11 cellular contexts compared by ENCODE assay signal in genomic region chr13:99626461-99627082, GRCh38. TPM values are rescaled to one million over a fixed set of nuclear protein-coding genes. Genes with fewer than 3 reads are reported as not detected.
DNase-seq lines count a peak whose midpoint lies in the region; ATAC-seq and TF ChIP-seq lines count a peak whose summit lies in the region.
"Had no signal": no experiment of that assay in that cellular context is flagged by ENCODE, and none has a peak within 500 bp of the region (broad histone marks: within the 10 kb centered on the region; RNA-seq: fewer than 3 reads in every experiment).

No MANE protein-coding gene starts in this region.

- peaks cover 0 to 47% (median 21%) of the 10 kb centered on the region in 7 donors for H3K4me1 Mint-ChIP-seq in naive thymus-derived CD4-positive, alpha-beta T cell

- H4K8ac ChIP-seq in IMR-90 (ENCODE audit: low read depth in 2 of 2, low read length in 2 of 2): no peak overlapping the region

- no peak overlapping the region for H2BK5ac ChIP-seq in IMR-90 (ENCODE audit: low read depth, low read length, poor library complexity, severe bottlenecking)

- H3K9me3 ChIP-seq in IMR-90 (ENCODE audit: control insufficient read depth, insufficient read depth, low read length): no peaks in the 10 kb centered on the region
- H3K9me3 ChIP-seq in naive thymus-derived CD4-positive, alpha-beta T cell (ENCODE audit: control insufficient read depth in 2 of 3, low read length in 3 of 3): no peaks in the 10 kb centered on the region

- H3K18ac ChIP-seq in IMR-90 (ENCODE audit: low read depth, low read length): no peak overlapping the region

- H3K79me1 ChIP-seq in IMR-90 (ENCODE audit: low read depth in 1 of 2, low read length in 2 of 2): no peaks in the 10 kb centered on the region

- H3K14ac ChIP-seq in IMR-90 (replicated peaks; ENCODE audit: low read depth, low read length): no peak overlapping the region

- peaks cover 18% of the 10 kb centered on the region for H3K27me3 ChIP-seq in IMR-90 (ENCODE audit: control insufficient read depth, insufficient read depth, low read length)
- no peaks in the 10 kb centered on the region for H3K27me3 ChIP-seq in naive thymus-derived CD4-positive, alpha-beta T cell (ENCODE audit: control insufficient read depth in 2 of 2, insufficient read depth in 2 of 2, low read length in 2 of 2)

- H3K9me1 ChIP-seq in IMR-90 (ENCODE audit: insufficient read depth, low read length): no peaks in the 10 kb centered on the region

- H3K27me3 Mint-ChIP-seq in naive thymus-derived CD4-positive, alpha-beta T cell: peaks cover 0 to 12% (median 0%) of the 10 kb centered on the region in 5 donors
- H3K27me3 Mint-ChIP-seq: stimulated activated naive CD8-positive, alpha-beta T cell treated with anti-CD3 and anti-CD28 coated beads, Interleukin-15, amount 100 ng/mL, for 72 hours had no signal

- H2BK20ac ChIP-seq in IMR-90 (ENCODE audit: low read depth, low read length): no peak overlapping the region

- 70% methylated on average over 2 of the region's 8 CpGs; no CpG with 5 or more reads in 1 of the 2 experiments for WGBS in IMR-90 (ENCODE audit: extremely low coverage in 2 of 2, insufficient read length in 1 of 2), 2 experiments

- CTCF ChIA-PET in AG04449 (lab: Yijun Ruan, JAX) (interaction anchor here (0.6 kb wide), 1 partner anchor 29 kb away, joined by 3 read pairs; no protein-coding TSS in a partner anchor), IMR-90 (lab: Yijun Ruan, JAX) (interaction anchor here (0.6 kb wide), 1 partner anchor 948 kb away, joined by 6 read pairs; no protein-coding TSS in a partner anchor)
- CTCF ChIA-PET in naive thymus-derived CD4-positive, alpha-beta T cell (lab: Charles Lee): no interaction called here

- intact Hi-C loops in IMR-90 (cut with micrococcal nuclease): no loop called here
- intact Hi-C loops in naive thymus-derived CD4-positive, alpha-beta T cell (cut with micrococcal nuclease): no loop called here

- no peak overlapping the region for H2AFZ ChIP-seq in IMR-90 (replicated peaks; ENCODE audit: low read length, poor library complexity)

- no peak overlapping the region for H2BK120ac ChIP-seq in IMR-90 (ENCODE audit: low read depth, low read length)

- no peaks in the 10 kb centered on the region for H4K20me1 ChIP-seq in IMR-90 (ENCODE audit: insufficient read depth, low read length)

- H2BK15ac ChIP-seq in IMR-90 (ENCODE audit: low read depth, low read length): no peak overlapping the region

- no peak overlapping the region for H3K9ac ChIP-seq in IMR-90 (ENCODE audit: low read depth, low read length)

- TF ChIP-seq RAD21 in IMR-90 (IDR thresholded peaks at IDR 0.05; ENCODE audit: low read length): no peak

- H3K9me3 Mint-ChIP-seq in naive thymus-derived CD4-positive, alpha-beta T cell: no peaks in the 10 kb centered on the region
- H3K9me3 Mint-ChIP-seq: stimulated activated naive CD8-positive, alpha-beta T cell treated with anti-CD3 and anti-CD28 coated beads, Interleukin-15, amount 100 ng/mL, for 72 hours; T-helper 1 cell treated with Interleukin-12 subunit alpha and Interleukin-12 subunit beta and Interleukin-4 antibody, amounts not matched to agents 30 μg/mL and 1 μg/mL, for 36 hours had no signal

- no peak overlapping the region for H3K56ac ChIP-seq in IMR-90 (ENCODE audit: extremely low read depth, insufficient read depth, low read length)

- H3K23ac ChIP-seq in IMR-90 (ENCODE audit: low read depth, low read length): no peak overlapping the region

- no peak overlapping the region for H2AK5ac ChIP-seq in IMR-90 (ENCODE audit: low read depth, low read length)

- H3K4me3 ChIP-seq in AG04449 (ENCODE audit: low read depth, low read length) (no peak overlapping the region), IMR-90 (ENCODE audit: insufficient read depth, low read depth, low read length) (no peak overlapping the region)
- no peak overlapping the region for H3K4me3 ChIP-seq in naive thymus-derived CD4-positive, alpha-beta T cell (ENCODE audit: low read length)

- in situ Hi-C loops in IMR-90 (cut with MboI; ENCODE audit: low sequenced_read_pairs): no loop called here
- in situ Hi-C loops in KBM-7 (cut with MboI; ENCODE audit: low pct_unique_long_range_greater_than_20kb, low sequenced_read_pairs): no loop called here

- H3K4me1 ChIP-seq in IMR-90 (ENCODE audit: control insufficient read depth, insufficient read depth, low read length): no peaks in the 10 kb centered on the region
- no peaks in the 10 kb centered on the region for H3K4me1 ChIP-seq in naive thymus-derived CD4-positive, alpha-beta T cell (ENCODE audit: control insufficient read depth in 2 of 2, insufficient read depth in 2 of 2, low read length in 2 of 2)

- ATAC-seq in IMR-90 (ENCODE audit: low read depth): peak; percentile 51
- ATAC-seq in naive thymus-derived CD4-positive, alpha-beta T cell: no peak
- ATAC-seq: stimulated activated naive CD8-positive, alpha-beta T cell treated with anti-CD3 and anti-CD28 coated beads, Interleukin-15, amount 100 ng/mL, for 72 hours had no signal

- peak overlapping the region in 1 of 10 donors; percentile 6 for H3K4me3 Mint-ChIP-seq in naive thymus-derived CD4-positive, alpha-beta T cell
- H3K4me3 Mint-ChIP-seq: T-helper 1 cell treated with Interleukin-12 subunit alpha and Interleukin-12 subunit beta and Interleukin-4 antibody, amounts not matched to agents 30 μg/mL and 1 μg/mL, for 36 hours had no signal

- H2AK9ac ChIP-seq in IMR-90 (replicated peaks; ENCODE audit: low read depth, low read length, poor library complexity): no peak overlapping the region

- H4K5ac ChIP-seq in IMR-90 (ENCODE audit: low read depth, low read length): no peak overlapping the region

- peak overlapping the region in 2 of 9 donors; percentile 4 to 5 for H3K27ac Mint-ChIP-seq in naive thymus-derived CD4-positive, alpha-beta T cell
- H3K27ac Mint-ChIP-seq: T-helper 1 cell treated with Interleukin-12 subunit alpha and Interleukin-12 subunit beta and Interleukin-4 antibody, amounts not matched to agents 30 μg/mL and 1 μg/mL, for 36 hours had no signal

- TF ChIP-seq POLR2A in IMR-90 (IDR thresholded peaks at IDR 0.05; ENCODE audit: low read depth, low read length): no peak

- DNase-seq in AG04449 (ENCODE audit: low read depth, low spot score) (peak; percentile 4), IMR-90 (peak; percentile 21), cerebellar cortex (ENCODE audit: low spot score) (peak; percentile 81), left kidney (ENCODE audit: low read depth, low spot score) (peak; percentile 30), KBM-7 (no peak), medulla oblongata (ENCODE audit: extremely low spot score) (no peak)
- no peak for DNase-seq in activated effector memory CD4-positive, alpha-beta T cell treated with anti-CD3 and anti-CD28 coated beads, Interleukin-2, amount 50 U/mL, for 16 hours
- DNase-seq in naive thymus-derived CD4-positive, alpha-beta T cell: no peak
- DNase-seq: NCI-H524; stimulated activated naive CD8-positive, alpha-beta T cell treated with anti-CD3 and anti-CD28 coated beads, Interleukin-15, amount 100 ng/mL, for 72 hours had no signal

- POLR2A ChIA-PET in AG04449 (lab: Yijun Ruan, JAX) (no interaction called here), IMR-90 (lab: Charles Lee; ENCODE audit: unreplicated experiment) (no interaction called here)
- POLR2A ChIA-PET in naive thymus-derived CD4-positive, alpha-beta T cell (lab: Charles Lee): no interaction called here

- no peak overlapping the region for H3K4ac ChIP-seq in IMR-90 (ENCODE audit: low read depth, low read length)

- BruUV-seq in IMR-90 (replicated peaks; lab: Mats Ljungman, UMichigan): no TSS peak

- no peak overlapping the region; the same call in 1 of the 2 replicates for H3K4me2 ChIP-seq in IMR-90 (ENCODE audit: low read depth, low read length)

- dilution Hi-C loops in IMR-90 (cut with HindIII; ENCODE audit: low sequenced_read_pairs, unreplicated experiment): no loop called here

- peaks cover 0 to 29% (median 15%) of the 10 kb centered on the region in 5 donors for H3K36me3 Mint-ChIP-seq in naive thymus-derived CD4-positive, alpha-beta T cell

- H4K91ac ChIP-seq in IMR-90 (ENCODE audit: insufficient read depth, low read depth, low read length): no peak overlapping the region

- H3K27ac ChIP-seq in IMR-90 (ENCODE audit: insufficient read depth, low read length): no peak overlapping the region
- no peak overlapping the region for H3K27ac ChIP-seq in naive thymus-derived CD4-positive, alpha-beta T cell (ENCODE audit: low read depth, low read length)

- no peak for TF ChIP-seq CTCF in AG04449 (IDR thresholded peaks at IDR 0.05; ENCODE audit: insufficient read depth, low read length, missing control alignments)
- no peak for TF ChIP-seq CTCF in IMR-90 (conservative IDR thresholded peaks at IDR 0.05; ENCODE audit: low read depth, low read length)

- no peaks in the 10 kb centered on the region for H3K36me3 ChIP-seq in IMR-90 (ENCODE audit: control insufficient read depth, insufficient read depth, low read length)
- no peaks in the 10 kb centered on the region for H3K36me3 ChIP-seq in naive thymus-derived CD4-positive, alpha-beta T cell (ENCODE audit: control insufficient read depth in 2 of 3, insufficient read depth in 3 of 3, low read length in 3 of 3)

TF ChIP-seq in IMR-90, 13 proteins besides CTCF, POLR2A, EP300 and RAD21:
- no peak for TF ChIP-seq CHD1 (IDR thresholded peaks at IDR 0.05; ENCODE audit: low read depth, low read length)

RNA-seq across cellular contexts. Expression of gene CLYBL, which starts 20.1 kb away (rescaled TPM):
- 0.18 and 0.28 TPM in 2 replicates for total RNA-seq in IMR-90 (2012; rRNA removed)
- 0.50 and 0.87 TPM in 2 replicates for polyA plus RNA-seq in IMR-90 (2012; rRNA removed)
- polyA plus RNA-seq in IMR-90 (2012; cell fraction: cytosol; rRNA removed): 0.16 and 0.32 TPM in 2 replicates
- polyA plus RNA-seq in IMR-90 (2012; cell fraction: nucleus; rRNA removed; ENCODE audit: low replicate concordance): 0.07 and 1.2 TPM in 2 replicates
- 10 to 100 TPM in 2 of 5 experiments, 1 to 10 TPM in 3; 5.6 to 13.0 (median 8.0) TPM for total RNA-seq in naive thymus-derived CD4-positive, alpha-beta T cell
- polyA plus RNA-seq in naive thymus-derived CD4-positive, alpha-beta T cell: 10 to 100 TPM; 13.2 to 14.7 TPM

Comparison
In these comparisons a context has a peak if more than half of its experiments do, and no peak if none do; other contexts are left out.
1. DNase-seq: peak in AG04449 (single experiment), IMR-90 (single experiment), cerebellar cortex (single experiment) and left kidney (single experiment); none in activated effector memory CD4-positive, alpha-beta T cell treated with anti-CD3 and anti-CD28 coated beads, Interleukin-2, amount 50 U/mL, for 16 hours (single experiment), KBM-7 (single experiment), medulla oblongata (single experiment) and naive thymus-derived CD4-positive, alpha-beta T cell (0 of 9).